Comparison of ENCODE assay signal across 8 cellular contexts in genomic region chr7:35038340-35038738, GRCh38. TPM values are rescaled to one million over a fixed set of nuclear protein-coding genes. Genes with fewer than 3 reads are reported as not detected.
A peak's percentile ranks its signal among the peaks of the same experiment; 100 is the strongest.
DNase-seq lines count a peak whose midpoint lies in the region; ATAC-seq, FAIRE-seq and TF ChIP-seq lines count a peak whose summit lies in the region.

No MANE protein-coding gene starts in this region.

- ATAC-seq in GM19035 (IDR thresholded peaks at IDR 0.05; ENCODE audit: unreplicated experiment): no peak

- DNase-seq in CD1c-positive myeloid dendritic cell (ENCODE audit: extremely low spot score): peak; percentile 1
- peak; percentile 35 for DNase-seq in NCI-H69 (lab: John Stamatoyannopoulos, UW)
- DNase-seq in SIG-M5 (lab: John Stamatoyannopoulos, UW): no peak
- DNase-seq in NCI-H1436 (lab: John Stamatoyannopoulos, UW): no peak
- no peak for DNase-seq in urothelium cell line (ENCODE audit: low spot score)

- no peak for FAIRE-seq in urothelium cell line (lab: Jason Lieb, UNC)

- H3K27ac ChIP-seq in ectodermal cell (ENCODE audit: insufficient read depth, low read depth, low read length, poor library complexity, severe bottlenecking) (no peak overlapping the region), neural cell (ENCODE audit: low read length) (no peak overlapping the region)

- no peak for TF ChIP-seq RAD21 in neural cell (conservative IDR thresholded peaks at IDR 0.05)

- H3K9me2 ChIP-seq in neural cell (ENCODE audit: insufficient read depth, low read length): no peaks in the 10 kb centered on the region

- H3K9me3 ChIP-seq in ectodermal cell (ENCODE audit: control insufficient read depth, low read length) (no peaks in the 10 kb centered on the region), neural cell (ENCODE audit: low read length) (no peaks in the 10 kb centered on the region)

- TF ChIP-seq CTCF in neural cell (IDR thresholded peaks at IDR 0.05; ENCODE audit: poor library complexity, severe bottlenecking): no peak

- WGBS in ectodermal cell, 2 experiments: 42 to 62% methylated on average over 6 to 8 of the region's 8 CpGs

- H3K4me2 ChIP-seq in neural cell (ENCODE audit: low read length): peak overlapping the region; percentile 80

- H3K79me2 ChIP-seq in neural cell (replicated peaks; ENCODE audit: insufficient read depth, low read length): peaks cover 8% of the 10 kb centered on the region

- H2AFZ ChIP-seq in neural cell (ENCODE audit: low read depth, low read length): no peak overlapping the region

- H4K20me1 ChIP-seq in neural cell (ENCODE audit: insufficient read depth): peaks cover 4% of the 10 kb centered on the region

- TF ChIP-seq EP300 in neural cell (conservative IDR thresholded peaks at IDR 0.05; ENCODE audit: poor library complexity, severe bottlenecking): no peak

- H3K4me3 ChIP-seq in ectodermal cell (ENCODE audit: insufficient read depth, low read depth, low read length) (peak overlapping the region; percentile 79), neural cell (ENCODE audit: low read length) (peak overlapping the region; percentile 83)

- peak overlapping the region; percentile 60 for H3K9ac ChIP-seq in neural cell (ENCODE audit: low read length)

- H3K4me1 ChIP-seq in ectodermal cell (ENCODE audit: control insufficient read depth, insufficient read depth, low read length): peaks cover 6% of the 10 kb centered on the region

- peaks cover 3% of the 10 kb centered on the region for H3F3A ChIP-seq in neural cell (ENCODE audit: insufficient read depth, low read length, poor library complexity, severe bottlenecking)

- no peaks in the 10 kb centered on the region for H3K27me3 ChIP-seq in ectodermal cell (ENCODE audit: control insufficient read depth, insufficient read depth, low read length, poor library complexity, severe bottlenecking)
- H3K27me3 ChIP-seq in neural cell (ENCODE audit: insufficient read depth, low read depth, low read length): no peaks in the 10 kb centered on the region

- H3K36me3 ChIP-seq in ectodermal cell (ENCODE audit: control insufficient read depth, insufficient read depth, low read length) (no peaks in the 10 kb centered on the region), neural cell (ENCODE audit: insufficient read depth, low read length) (no peaks in the 10 kb centered on the region)

TF ChIP-seq in neural cell, 6 proteins besides CTCF, POLR2A, EP300 and RAD21:
- TF ChIP-seq SMC3 (conservative IDR thresholded peaks at IDR 0.05; ENCODE audit: poor library complexity) (no peak), TAF1 (IDR thresholded peaks at IDR 0.05; ENCODE audit: low read depth) (no peak), POLR2AphosphoS5 (IDR thresholded peaks at IDR 0.05) (no peak), MXI1 (conservative IDR thresholded peaks at IDR 0.05; ENCODE audit: poor library complexity, severe bottlenecking) (no peak), EZH2 (IDR thresholded peaks at IDR 0.05; ENCODE audit: borderline replicate concordance, insufficient read depth, low read length, poor library complexity, severe bottlenecking) (no peak), REST (IDR thresholded peaks at IDR 0.05; ENCODE audit: borderline replicate concordance) (no peak)

RNA-seq across cellular contexts. Expression of gene DPY19L1, which starts 1.1 kb away (rescaled TPM):
- 62.7 TPM for polyA plus RNA-seq in ectodermal cell (2013, experiment 1 of 4)
- 82.1 TPM for polyA plus RNA-seq in ectodermal cell (2013, experiment 2 of 4)
- polyA plus RNA-seq in ectodermal cell (2013, experiment 3 of 4): 61.1 TPM
- 70.4 TPM for polyA plus RNA-seq in ectodermal cell (2013, experiment 4 of 4)
- 3.5 and 6.3 TPM in 2 replicates for polyA plus RNA-seq in neural cell
- polyA minus RNA-seq in neural cell: 7.5 and 7.8 TPM in 2 replicates

Comparison
In these comparisons a context has a peak if more than half of its experiments do, and no peak if none do; other contexts are left out.
1. DNase-seq: peak in CD1c-positive myeloid dendritic cell (single experiment) and NCI-H69 (single experiment); none in SIG-M5 (single experiment), NCI-H1436 (single experiment) and urothelium cell line (single experiment).